8 cellular contexts compared by ENCODE assay signal in the genomic region with DNA sequence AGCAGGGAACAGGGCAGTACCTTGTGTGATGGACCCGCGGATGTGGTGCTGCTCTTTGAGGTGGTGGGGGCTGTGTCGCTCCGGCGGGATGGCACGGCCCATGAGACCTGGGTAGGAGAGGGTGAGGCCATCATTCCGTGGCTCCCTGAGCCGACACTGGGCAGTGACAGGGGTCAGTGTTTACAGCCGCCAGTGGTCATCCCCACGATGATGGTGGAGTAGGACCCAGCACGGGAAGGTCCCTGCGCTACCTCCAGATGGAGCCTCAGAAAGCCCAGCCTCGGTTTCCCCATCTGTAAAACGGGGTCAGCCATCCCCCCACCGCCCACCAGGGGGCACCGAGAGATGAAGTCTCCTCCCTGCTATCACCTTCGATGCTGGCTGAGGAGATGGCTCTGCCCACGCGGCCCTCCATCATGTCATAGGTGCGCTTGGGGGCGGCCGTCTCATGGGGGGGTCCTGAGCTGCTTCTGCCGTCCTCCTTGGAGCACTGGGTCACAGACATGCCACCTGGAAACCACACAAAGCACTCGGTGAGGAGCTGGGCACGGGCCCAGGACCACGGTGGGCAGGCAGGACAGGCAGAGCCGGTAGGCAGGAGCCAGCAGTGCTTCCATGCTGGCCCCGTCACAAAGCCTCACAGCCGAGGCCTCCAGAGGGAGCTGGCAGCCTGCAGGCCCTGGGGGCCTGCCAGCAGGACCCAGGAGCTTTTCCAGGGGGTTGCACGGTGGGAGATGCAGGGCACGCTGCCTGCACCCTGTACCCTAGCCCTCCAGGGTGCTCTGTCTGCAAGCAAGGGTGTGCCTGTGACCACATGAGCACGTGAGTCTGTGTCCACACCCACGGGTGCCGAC. TPM values are rescaled to one million over a fixed set of nuclear protein-coding genes. Genes with fewer than 3 reads are reported as not detected.
A peak's percentile ranks its signal among the peaks of the same experiment; 100 is the strongest.
DNase-seq lines count a peak whose midpoint lies in the region; ATAC-seq, FAIRE-seq and TF ChIP-seq lines count a peak whose summit lies in the region.

No MANE protein-coding gene starts in this region.

- H2BK15ac ChIP-seq in H1 (ENCODE audit: low read length): no peak overlapping the region

- no peak overlapping the region for H4K91ac ChIP-seq in H1 (replicated peaks; ENCODE audit: insufficient read length, low read length)

- peak overlapping the region; percentile 95; the same call in 1 of the 2 replicates for H2AK5ac ChIP-seq in H1 (ENCODE audit: low read depth, low read length)

- no peak overlapping the region for H3K4ac ChIP-seq in H1 (replicated peaks; ENCODE audit: insufficient read length, low read depth, low read length)

- H3F3A ChIP-seq in smooth muscle cell (ENCODE audit: low read depth): no peaks in the 10 kb centered on the region

- no peak overlapping the region for H2AFZ ChIP-seq in H1 (ENCODE audit: low read length)
- no peak overlapping the region for H2AFZ ChIP-seq in smooth muscle cell (ENCODE audit: low read depth)

- H3K27me3 ChIP-seq in H1 (replicated peaks in 1 of 4; ENCODE audit: control insufficient read depth in 3 of 4, extremely low read depth in 1 of 4, insufficient read depth in 3 of 4, low read length in 3 of 4): no peaks in the 10 kb centered on the region
- H3K27me3 ChIP-seq in smooth muscle cell (ENCODE audit: low read depth): no peaks in the 10 kb centered on the region

- peaks cover 0 to 9% of the 10 kb centered on the region in 2 experiments for H4K20me1 ChIP-seq in H1 (replicated peaks in 1 of 2; ENCODE audit: control insufficient read depth in 1 of 2, insufficient read depth in 2 of 2, low read length in 2 of 2)
- peaks cover 53% of the 10 kb centered on the region for H4K20me1 ChIP-seq in smooth muscle cell (ENCODE audit: low read depth)

- H4K8ac ChIP-seq in H1 (ENCODE audit: extremely low read depth, insufficient read depth, low read length): 0 out of 2 replicates have a peak overlapping the region, but pooled peaks have one; percentile 5

- H3K4me1 ChIP-seq in H1 (replicated peaks in 1 of 4; ENCODE audit: control insufficient read depth in 3 of 4, insufficient read depth in 4 of 4, low read length in 3 of 4) (no peaks in the 10 kb centered on the region), smooth muscle cell (ENCODE audit: low read depth) (no peaks in the 10 kb centered on the region)

- TF ChIP-seq POLR2A in H1 (IDR thresholded peaks at IDR 0.05; ENCODE audit: control extremely low read depth in 1 of 2, low read depth in 2 of 2, low read length in 2 of 2): no peak

- TF ChIP-seq CTCF in GM12872 (IDR thresholded peaks at IDR 0.05; ENCODE audit: insufficient read depth, low read depth, low read length): peak; percentile 67
- peak in 2 of 3 experiments; percentile 49 to 66; a peak in 2 of 4 replicates for TF ChIP-seq CTCF in H1 (IDR thresholded peaks at IDR 0.05; ENCODE audit: control extremely low read depth in 1 of 3, insufficient read depth in 1 of 3, low read depth in 1 of 3, low read length in 3 of 3)
- peak; percentile 58 for TF ChIP-seq CTCF in smooth muscle cell (IDR thresholded peaks at IDR 0.05; ENCODE audit: borderline replicate concordance, insufficient read depth, poor library complexity, severe bottlenecking)

- no peak overlapping the region for H4K5ac ChIP-seq in H1 (ENCODE audit: insufficient read length, low read depth, low read length)

- H3K18ac ChIP-seq in H1 (ENCODE audit: extremely low read depth, low read length): no peak overlapping the region

- H3K4me2 ChIP-seq in H1 (ENCODE audit: insufficient read depth in 1 of 2, low read depth in 2 of 2, low read length in 2 of 2) (no peak overlapping the region), smooth muscle cell (no peak overlapping the region)

- WGBS in H1 (ENCODE audit: extremely low coverage in 1 of 2, insufficient coverage in 1 of 2, insufficient read length in 1 of 2, insufficient replicate concordance in 2 of 2, low coverage in 1 of 2, low lambda C conversion rate in 2 of 2, missing lambda C conversion rate in 1 of 2), 2 experiments: 91% methylated on average over 27 of the region's 34 CpGs; no CpG with 5 or more reads in 1 of the 2 experiments
- 95% methylated on average over 34 of the region's 34 CpGs for WGBS in smooth muscle cell (ENCODE audit: low lambda C conversion rate)

- no peaks in the 10 kb centered on the region for H3K79me2 ChIP-seq in H1 (ENCODE audit: control insufficient read depth in 1 of 2, insufficient read depth in 2 of 2, low read length in 2 of 2)
- no peaks in the 10 kb centered on the region for H3K79me2 ChIP-seq in smooth muscle cell (ENCODE audit: low read depth)

- no peak overlapping the region for H3K56ac ChIP-seq in H1 (replicated peaks; ENCODE audit: insufficient read length, low read depth, low read length)

- no peak overlapping the region for H2BK20ac ChIP-seq in H1 (ENCODE audit: low read length)

- H3K23me2 ChIP-seq in H1 (ENCODE audit: low read depth, low read length): no peaks in the 10 kb centered on the region

- H3K27ac ChIP-seq in H1 (ENCODE audit: low read depth, low read length): no peak overlapping the region; the same call in 1 of the 2 replicates
- no peak overlapping the region for H3K27ac ChIP-seq in smooth muscle cell (ENCODE audit: low read depth)

- no peak overlapping the region for H3K4me3 ChIP-seq in H1 (ENCODE audit: extremely low read depth in 1 of 4, insufficient read depth in 2 of 4, low read depth in 3 of 4, low read length in 4 of 4)
- no peak overlapping the region for H3K4me3 ChIP-seq in smooth muscle cell

- H2BK120ac ChIP-seq in H1 (replicated peaks; ENCODE audit: low read depth, low read length): no peak overlapping the region

- H2BK12ac ChIP-seq in H1 (ENCODE audit: low read depth, low read length): peak overlapping the region; percentile 90; the same call in 1 of the 2 replicates

- no peak overlapping the region for H3K14ac ChIP-seq in H1 (ENCODE audit: insufficient read length)

- no peak for ATAC-seq in HG02840 (IDR thresholded peaks at IDR 0.05; ENCODE audit: low FRiP score, unreplicated experiment)
- ATAC-seq in HG03565 (IDR thresholded peaks at IDR 0.05; ENCODE audit: unreplicated experiment): no peak

- DNase-seq in T follicular helper cell (ENCODE audit: low read depth) (peak; percentile 13), H1 (ENCODE audit: low read depth in 1 of 2, low spot score in 2 of 2) (peak in 1 of 2 experiments; percentile 74), smooth muscle cell (lab: John Stamatoyannopoulos, UW; ENCODE audit: unreplicated experiment) (no peak), DMS 273 treated with DMSO at 0.1 percent for 48 hours (lab: John Stamatoyannopoulos, UW) (no peak), HK-2 (ENCODE audit: unreplicated experiment) (no peak)

- peak; percentile 47 to 49 for TF ChIP-seq RAD21 in H1 (IDR thresholded peaks at IDR 0.05 in 1 of 2, conservative IDR thresholded peaks at IDR 0.05 in 1 of 2; ENCODE audit: low read depth in 2 of 2, low read length in 2 of 2)

- CTCF ChIA-PET in H1 (lab: Charles Lee; ENCODE audit: partially characterized antibody): interaction anchor here (0.7 to 2.9 kb wide), 22 partner anchors 10 to 448 kb away, joined by 3 to 14 read pairs (median 4); no protein-coding TSS in a partner anchor

- peaks cover 14 to 44% (median 42%) of the 10 kb centered on the region in 4 experiments for H3K36me3 ChIP-seq in H1 (ENCODE audit: control insufficient read depth in 2 of 4, insufficient read depth in 4 of 4, low read length in 3 of 4)
- peaks cover 15% of the 10 kb centered on the region for H3K36me3 ChIP-seq in smooth muscle cell (ENCODE audit: low read depth)

- H3K9ac ChIP-seq in H1 (replicated peaks in 1 of 4; ENCODE audit: extremely low read depth in 1 of 4, low read depth in 3 of 4, low read length in 3 of 4) (no peak overlapping the region), smooth muscle cell (ENCODE audit: low read depth) (no peak overlapping the region)

- peak overlapping the region; percentile 75; the same call in 1 of the 2 replicates for H2BK5ac ChIP-seq in H1 (ENCODE audit: low read depth, low read length)

- no peak for TF ChIP-seq EP300 in H1 (IDR thresholded peaks at IDR 0.05; ENCODE audit: borderline replicate concordance in 1 of 2, low read depth in 2 of 2, low read length in 2 of 2)

- POLR2A ChIA-PET in H1 (lab: Charles Lee; ENCODE audit: partially characterized antibody): no interaction called here

- H3K9me3 ChIP-seq in H1 (ENCODE audit: insufficient read depth in 2 of 2, low read depth in 1 of 2, low read length in 1 of 2): no peaks in the 10 kb centered on the region
- no peaks in the 10 kb centered on the region for H3K9me3 ChIP-seq in smooth muscle cell (replicated peaks; ENCODE audit: low read depth)

- H3K79me1 ChIP-seq in H1 (ENCODE audit: low read depth, low read length): no peaks in the 10 kb centered on the region

- no peak for FAIRE-seq in H1 (lab: Jason Lieb, UNC)

- no peak overlapping the region for H3K23ac ChIP-seq in H1 (ENCODE audit: insufficient read length)

TF ChIP-seq in H1, 55 proteins besides CTCF, POLR2A, EP300 and RAD21:
- peak; percentile 19; the same call in 1 of the 2 replicates for TF ChIP-seq POLR2AphosphoS5 (IDR thresholded peaks at IDR 0.05; ENCODE audit: low read depth, low read length)
- TF ChIP-seq SP2 (IDR thresholded peaks at IDR 0.05; ENCODE audit: low read length): no peak

RNA-seq across cellular contexts. Expression of a gene that starts 53.1 kb away (rescaled TPM):
- 6.4 and 8.1 TPM in 2 replicates for total RNA-seq in H1 (2021; fragmentation: NEBNext Ultra II Directional; extraction: Animal tissue kit (Norgen Biotek cat#: 25700))
- 6.6 and 9.3 TPM in 2 replicates for polyA plus RNA-seq in H1 (2011; rRNA removed)
- polyA plus RNA-seq in H1 (2011; cell fraction: cytosol; rRNA removed): 6.2 TPM
- 12.7 TPM for polyA plus RNA-seq in H1 (2011; cell fraction: nucleus; rRNA removed)
- 4.3 to 7.5 TPM (median 7.1 TPM) in 4 replicates for polyA plus RNA-seq in H1 (2012, experiment 1 of 2)
- polyA plus RNA-seq in H1 (2012, experiment 2 of 2): 5.4 TPM
- 3.6 TPM for polyA plus RNA-seq in H1 (2013, experiment 1 of 2)
- 2.4 TPM for polyA plus RNA-seq in H1 (2013, experiment 2 of 2)
- polyA minus RNA-seq in H1 (2011; rRNA and poly(A)+ RNA removed): 4.4 and 6.3 TPM in 2 replicates
- 5.9 TPM for polyA minus RNA-seq in H1 (2011; cell fraction: cytosol; rRNA and poly(A)+ RNA removed)
- 8.8 TPM for polyA minus RNA-seq in H1 (2011; cell fraction: nucleus; rRNA and poly(A)+ RNA removed)
- total RNA-seq in smooth muscle cell: 22.9 and 30.2 TPM in 2 replicates
- 37.2 and 51.5 TPM in 2 replicates for polyA plus RNA-seq in smooth muscle cell
